ENCODE assay signal across 12 cellular contexts in the genomic region with DNA sequence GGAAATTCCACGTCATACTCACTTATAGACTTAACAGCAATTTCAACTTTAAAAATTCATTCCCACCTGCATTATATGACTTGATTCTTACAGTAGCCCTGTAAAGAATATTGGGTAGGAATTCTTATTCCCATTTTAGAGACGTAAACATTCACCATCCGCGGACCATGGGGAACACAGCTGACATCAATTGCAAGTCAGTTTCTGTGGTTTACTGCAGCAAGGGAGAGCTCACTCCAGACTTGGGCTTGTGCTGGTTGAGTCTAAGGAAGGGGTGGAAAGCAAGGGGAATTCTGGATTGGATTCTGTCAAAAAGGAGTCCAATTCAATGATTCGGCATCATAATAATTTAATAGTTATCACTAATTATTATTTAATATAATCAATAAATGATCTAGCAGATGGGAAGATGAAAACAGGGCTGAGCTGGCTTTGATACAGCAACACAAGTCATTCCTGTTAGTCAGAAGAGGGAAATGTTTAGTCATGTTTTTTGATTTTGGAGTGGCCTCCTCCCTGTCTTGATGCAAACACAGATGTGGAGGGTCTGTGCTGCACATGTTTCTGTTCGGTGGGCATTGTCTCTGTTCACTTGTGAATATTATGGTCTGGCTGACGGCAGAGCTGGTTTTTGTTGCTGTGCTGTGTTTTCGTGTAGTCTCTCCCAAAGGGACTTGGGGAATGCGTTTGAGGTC. TPM values are rescaled to one million over a fixed set of nuclear protein-coding genes. Genes with fewer than 3 reads are reported as not detected.
DNase-seq lines count a peak whose midpoint lies in the region; FAIRE-seq and TF ChIP-seq lines count a peak whose summit lies in the region.
"Had no signal": no experiment of that assay in that cellular context is flagged by ENCODE, and none has a peak within 500 bp of the region (broad histone marks: within the 10 kb centered on the region; RNA-seq: fewer than 3 reads in every experiment).

No MANE protein-coding gene starts in this region.

- TF ChIP-seq POLR2A in prostate gland (IDR thresholded peaks at IDR 0.05) = no peak

- TF ChIP-seq CTCF in prostate gland (IDR thresholded peaks at IDR 0.05) = no peak

- peak overlapping the region; percentile 70 to 72 for H3K27ac ChIP-seq in prostate gland

- no peak overlapping the region for H3K4me3 ChIP-seq in prostate gland
- H3K4me3 ChIP-seq: uterus had no signal

- FAIRE-seq in GM19239 (lab: Jason Lieb, UNC) = no peak

- peak; percentile 78 for DNase-seq in Daoy (ENCODE audit: low read depth)
- peak; percentile 14 for DNase-seq in RKO (ENCODE audit: low spot score)
- DNase-seq in fibroblast of gingiva (ENCODE audit: low read depth) = peak; percentile 81
- DNase-seq in prostate gland (ENCODE audit: low spot score) = no peak
- DNase-seq in SK-N-DZ (ENCODE audit: low spot score) = no peak
- DNase-seq in GM19239 (ENCODE audit: insufficient read length, low spot score) = no peak
- no peak for DNase-seq in HK-2 (ENCODE audit: unreplicated experiment)
- DNase-seq in activated gamma-delta T cell (lab: John Stamatoyannopoulos, UW) = no peak
- DNase-seq: activated T-cell treated with anti-CD3 and anti-CD28 coated beads, Interleukin-2, amount 50 U/mL, for 4 hours; glutamatergic neuron; stimulated activated CD4-positive, alpha-beta T cell treated with anti-CD3 and anti-CD28 coated beads, Interleukin-12 subunit alpha, Interleukin-12 subunit beta, amount 100 ng/mL, for 4 hours; uterus had no signal

- intact Hi-C loops in prostate gland (cut with DNase I) = no loop called here

- no peaks in the 10 kb centered on the region for H3K9me3 ChIP-seq in prostate gland
- H3K9me3 ChIP-seq: uterus had no signal

- H3K36me3 ChIP-seq in prostate gland = no peaks in the 10 kb centered on the region
- H3K36me3 ChIP-seq: uterus had no signal

- no peaks in the 10 kb centered on the region for H3K27me3 ChIP-seq in prostate gland (replicated peaks; ENCODE audit: insufficient read depth)
- H3K27me3 ChIP-seq: uterus had no signal

- 84% methylated on average over 9 of the region's 9 CpGs for WGBS in prostate gland

- peaks cover 4% of the 10 kb centered on the region for H3K4me1 ChIP-seq in prostate gland (replicated peaks)
- H3K4me1 ChIP-seq: uterus had no signal

RNA-seq across cellular contexts. Expression of a gene that starts 9.7 kb away (rescaled TPM):
- total RNA-seq in Daoy (2014; rRNA removed; shearing (Covaris generic)) = 0.74 and 1.5 TPM in 2 replicates
- under 1 TPM in 1 of 2 donors, not detected in 1; 0.14 TPM for total RNA-seq in prostate gland
- not detected in 2 replicates for polyA plus RNA-seq in SK-N-DZ (2014; cell fraction: cytosol; rRNA removed)
- not detected in 2 replicates for polyA plus RNA-seq in SK-N-DZ (2014; cell fraction: nucleus; rRNA removed)

Comparison
In these comparisons a context has a peak if more than half of its experiments do, and no peak if none do; other contexts are left out.
1. DNase-seq: peak in Daoy (single experiment), RKO (single experiment) and fibroblast of gingiva (single experiment); none in prostate gland (single experiment), SK-N-DZ (single experiment), GM19239 (single experiment), HK-2 (single experiment) and activated gamma-delta T cell (single experiment).